ENCODE assay signal across 8 cellular contexts in the genomic region with DNA sequence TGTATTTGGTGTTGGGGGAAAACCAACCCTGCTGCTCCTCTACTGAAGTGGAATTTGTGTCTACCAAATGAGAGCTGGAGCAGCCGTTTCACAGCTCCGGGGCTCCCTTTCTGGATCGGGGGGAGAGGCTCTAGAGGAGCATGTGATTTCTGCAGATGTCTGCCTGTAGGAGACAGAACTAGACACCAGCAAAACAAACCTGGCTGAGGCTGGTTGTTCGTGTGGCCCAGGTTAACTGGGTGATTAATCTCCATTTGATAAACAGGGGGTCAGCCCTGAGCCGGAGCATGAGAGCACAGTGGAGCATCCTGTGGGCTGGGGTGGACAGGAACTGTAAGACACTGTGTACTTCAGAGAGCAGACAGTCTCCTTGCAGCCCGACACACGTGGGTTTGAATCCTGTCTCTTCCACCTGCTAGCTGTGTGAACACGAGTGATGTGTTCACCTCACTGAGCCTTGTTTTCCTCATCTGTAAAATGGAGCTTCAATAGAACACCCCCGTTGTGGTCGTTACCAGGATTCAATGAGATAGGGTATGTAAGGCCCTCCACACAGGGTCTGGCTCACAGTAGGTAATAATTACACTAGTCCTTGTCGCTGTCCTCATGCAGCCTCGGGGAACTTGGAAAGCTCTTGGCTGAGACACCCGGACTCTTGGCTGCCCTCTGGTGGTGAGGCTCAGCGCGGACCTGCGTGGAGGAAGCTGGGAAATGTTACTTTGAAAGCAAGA. TPM values are rescaled to one million over a fixed set of nuclear protein-coding genes. Genes with fewer than 3 reads are reported as not detected.
DNase-seq lines count a peak whose midpoint lies in the region; ATAC-seq, FAIRE-seq and TF ChIP-seq lines count a peak whose summit lies in the region.

No MANE protein-coding gene starts in this region.

- no peaks in the 10 kb centered on the region for H3K9me3 ChIP-seq in uterus

- peak; percentile 93 for FAIRE-seq in G401.6 (lab: Jason Lieb, UNC)

- intact Hi-C loops in posterior cingulate gyrus (cut with DNase I): no loop called here
- intact Hi-C loops in uterus (cut with DNase I; ENCODE audit: low total_unique reads): no loop called here

- no peak for TF ChIP-seq POLR2A in uterus (IDR thresholded peaks at IDR 0.05)

- DNase-seq in HT-29 (ENCODE audit: low spot score) (peak; percentile 76), RPMI8226 (peak; percentile 76), glomerular visceral epithelial cell (ENCODE audit: extremely low spot score) (peak; percentile 57), posterior cingulate gyrus (peak in 9 of 10 donors; percentile 44 to 94 (median 68)), uterus (peak in 1 of 2 donors; percentile 27)
- DNase-seq in activated effector memory CD4-positive, alpha-beta T cell treated with anti-CD3 and anti-CD28 coated beads, Interleukin-2, amount 50 U/mL, for 16 hours: peak; percentile 87

- no peak for ATAC-seq in GM21737 (IDR thresholded peaks at IDR 0.05; ENCODE audit: unreplicated experiment)

- no peaks in the 10 kb centered on the region for H3K36me3 ChIP-seq in uterus

- no peak overlapping the region for H3K27ac ChIP-seq in uterus

- H3K27me3 ChIP-seq in uterus: no peaks in the 10 kb centered on the region

- H3K4me1 ChIP-seq in uterus: no peaks in the 10 kb centered on the region

- H3K4me3 ChIP-seq in uterus: no peak overlapping the region

- TF ChIP-seq CTCF in uterus (IDR thresholded peaks at IDR 0.05): peak; percentile 22 to 47 (median 32)

RNA-seq across cellular contexts. Expression of gene CXCL14, which starts 12.9 kb away (rescaled TPM):
- total RNA-seq in HT-29 (2014; rRNA removed; shearing (Covaris generic)): not detected in 2 replicates
- 10 to 100 TPM in 1 of 4 donors, 1 to 10 TPM in 3; 1.4 to 10.9 (median 3.5) TPM for total RNA-seq in uterus

RNA-seq across cellular contexts. Expression of gene NEUROG1, which starts 30.1 kb away (rescaled TPM):
- total RNA-seq in HT-29 (2014; rRNA removed; shearing (Covaris generic)): not detected in 2 replicates
- total RNA-seq in uterus: not detected
